ENCODE assay signal across 15 cellular contexts in the genomic region with DNA sequence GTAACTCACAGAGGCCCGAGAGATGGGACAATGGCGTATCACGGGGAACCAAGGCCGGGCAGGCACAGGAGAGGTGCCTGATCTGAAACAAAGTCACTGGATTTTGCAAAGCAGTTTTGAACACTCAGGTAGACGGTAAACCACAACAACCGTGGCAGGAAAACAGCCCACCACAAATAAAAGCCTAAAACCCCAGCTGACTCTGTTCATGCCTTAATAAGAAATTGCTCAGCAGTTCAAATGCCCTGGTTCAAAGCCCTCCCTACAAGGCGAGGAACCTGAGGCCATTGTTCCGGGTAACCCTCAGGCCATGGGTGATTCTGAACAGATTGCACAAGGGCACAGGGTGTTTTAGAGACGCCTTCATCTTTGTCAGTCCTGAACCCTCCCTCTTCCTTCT.
DNase-seq lines count a peak whose midpoint lies in the region; ATAC-seq and FAIRE-seq lines count a peak whose summit lies in the region.
"Had no signal": no experiment of that assay in that cellular context is flagged by ENCODE, and none has a peak within 500 bp of the region (broad histone marks: within the 10 kb centered on the region; RNA-seq: fewer than 3 reads in every experiment).

No MANE protein-coding gene starts in this region.

- H3K4me3 ChIP-seq in Jurkat, Clone E6-1 (ENCODE audit: low read length), result peak overlapping the region; percentile 54
- H3K4me3 ChIP-seq: sigmoid colon, upper lobe of left lung had no signal

- no peak for FAIRE-seq in RCC 7860 (lab: Jason Lieb, UNC)

- H3K36me3 Mint-ChIP-seq in activated CD4-positive, alpha-beta T cell treated with anti-CD3 and anti-CD28 coated beads, Interleukin-2, amount 10 ng/mL, durations not matched to agents 24 days and 14 days (ENCODE audit: low read depth), result peaks cover 3% of the 10 kb centered on the region
- no peaks in the 10 kb centered on the region for H3K36me3 Mint-ChIP-seq in naive thymus-derived CD8-positive, alpha-beta T cell

- peak; percentile 85 for DNase-seq in activated CD4-positive, alpha-beta T cell treated with anti-CD3 and anti-CD28 coated beads, Interleukin-2, amount 10 ng/mL, durations not matched to agents 24 days and 14 days
- no peak for DNase-seq in activated CD4-positive, alpha-beta T cell treated with anti-CD3 and anti-CD28 coated beads for 1 hour
- peak; percentile 98 for DNase-seq in Jurkat, Clone E6-1 (ENCODE audit: low read depth, low spot score)
- DNase-seq in activated CD8-positive, alpha-beta memory T cell treated with anti-CD3 and anti-CD28 coated beads, Interleukin-2, amount 50 U/mL, for 4 hours, result peak; percentile 25
- peak in 7 of 10 donors; percentile 14 to 59 (median 27) for DNase-seq in naive thymus-derived CD8-positive, alpha-beta T cell
- DNase-seq in RCC 7860 (ENCODE audit: low spot score), result no peak
- DNase-seq in OCI-M2 (lab: John Stamatoyannopoulos, UW; ENCODE audit: unreplicated experiment), result no peak
- DNase-seq in LoVo (ENCODE audit: low spot score), result no peak
- DNase-seq: hypothalamus; left colon; NCI-H1105 treated with DMSO at 0.1 percent for 48 hours; NCI-H2171; sigmoid colon; stimulated activated CD4-positive, alpha-beta T cell treated with anti-CD3 and anti-CD28 coated beads, Interleukin-2, amount 100 ng/mL, for 48 hours; upper lobe of left lung had no signal

- H3K4me1 Mint-ChIP-seq in activated CD4-positive, alpha-beta T cell treated with anti-CD3 and anti-CD28 coated beads, Interleukin-2, amount 10 ng/mL, durations not matched to agents 24 days and 14 days, result peaks cover 91% of the 10 kb centered on the region
- H3K4me1 Mint-ChIP-seq in naive thymus-derived CD8-positive, alpha-beta T cell, result peaks cover 18 to 57% (median 37%) of the 10 kb centered on the region in 4 donors

- no peaks in the 10 kb centered on the region for H3K9me3 Mint-ChIP-seq in activated CD4-positive, alpha-beta T cell treated with anti-CD3 and anti-CD28 coated beads, Interleukin-2, amount 10 ng/mL, durations not matched to agents 24 days and 14 days
- no peaks in the 10 kb centered on the region for H3K9me3 Mint-ChIP-seq in naive thymus-derived CD8-positive, alpha-beta T cell

- POLR2A ChIA-PET in naive thymus-derived CD8-positive, alpha-beta T cell (lab: Charles Lee), result interaction anchor here (1.1 to 2.5 kb wide), 2 partner anchors 60 to 74 kb away, joined by 4 to 7 read pairs; no protein-coding TSS in a partner anchor

- H3K27ac Mint-ChIP-seq in activated CD4-positive, alpha-beta T cell treated with anti-CD3 and anti-CD28 coated beads, Interleukin-2, amount 10 ng/mL, durations not matched to agents 24 days and 14 days, result peak overlapping the region; percentile 92
- H3K27ac Mint-ChIP-seq in naive thymus-derived CD8-positive, alpha-beta T cell, result peak overlapping the region in 2 of 10 donors; percentile 29 to 68

- peak; percentile 70 to 78 for ATAC-seq in naive thymus-derived CD8-positive, alpha-beta T cell
- ATAC-seq: left colon had no signal

- peak overlapping the region; percentile 69 for H3K4me3 Mint-ChIP-seq in activated CD4-positive, alpha-beta T cell treated with anti-CD3 and anti-CD28 coated beads, Interleukin-2, amount 10 ng/mL, durations not matched to agents 24 days and 14 days
- peak overlapping the region; percentile 57 to 81 (median 74) for H3K4me3 Mint-ChIP-seq in naive thymus-derived CD8-positive, alpha-beta T cell

- intact Hi-C loops in activated CD4-positive, alpha-beta T cell treated with anti-CD3 and anti-CD28 coated beads, Interleukin-2, amount 10 ng/mL, durations not matched to agents 24 days and 14 days (cut with micrococcal nuclease), result loop anchor here (1.0 kb wide), 5 partner anchors 14 to 188 kb away; no protein-coding TSS in a partner anchor

- H3K27me3 Mint-ChIP-seq in activated CD4-positive, alpha-beta T cell treated with anti-CD3 and anti-CD28 coated beads, Interleukin-2, amount 10 ng/mL, durations not matched to agents 24 days and 14 days, result no peaks in the 10 kb centered on the region
- no peaks in the 10 kb centered on the region for H3K27me3 Mint-ChIP-seq in naive thymus-derived CD8-positive, alpha-beta T cell

Comparison
In these comparisons a context has a peak if more than half of its experiments do, and no peak if none do; other contexts are left out.
1. DNase-seq: peak in activated CD4-positive, alpha-beta T cell treated with anti-CD3 and anti-CD28 coated beads, Interleukin-2, amount 10 ng/mL, durations not matched to agents 24 days and 14 days (single experiment), Jurkat, Clone E6-1 (single experiment), activated CD8-positive, alpha-beta memory T cell treated with anti-CD3 and anti-CD28 coated beads, Interleukin-2, amount 50 U/mL, for 4 hours (single experiment) and naive thymus-derived CD8-positive, alpha-beta T cell (7 of 10); none in activated CD4-positive, alpha-beta T cell treated with anti-CD3 and anti-CD28 coated beads for 1 hour (single experiment), RCC 7860 (single experiment), OCI-M2 (single experiment) and LoVo (single experiment).